8 cellular contexts compared by ENCODE assay signal in the genomic region with DNA sequence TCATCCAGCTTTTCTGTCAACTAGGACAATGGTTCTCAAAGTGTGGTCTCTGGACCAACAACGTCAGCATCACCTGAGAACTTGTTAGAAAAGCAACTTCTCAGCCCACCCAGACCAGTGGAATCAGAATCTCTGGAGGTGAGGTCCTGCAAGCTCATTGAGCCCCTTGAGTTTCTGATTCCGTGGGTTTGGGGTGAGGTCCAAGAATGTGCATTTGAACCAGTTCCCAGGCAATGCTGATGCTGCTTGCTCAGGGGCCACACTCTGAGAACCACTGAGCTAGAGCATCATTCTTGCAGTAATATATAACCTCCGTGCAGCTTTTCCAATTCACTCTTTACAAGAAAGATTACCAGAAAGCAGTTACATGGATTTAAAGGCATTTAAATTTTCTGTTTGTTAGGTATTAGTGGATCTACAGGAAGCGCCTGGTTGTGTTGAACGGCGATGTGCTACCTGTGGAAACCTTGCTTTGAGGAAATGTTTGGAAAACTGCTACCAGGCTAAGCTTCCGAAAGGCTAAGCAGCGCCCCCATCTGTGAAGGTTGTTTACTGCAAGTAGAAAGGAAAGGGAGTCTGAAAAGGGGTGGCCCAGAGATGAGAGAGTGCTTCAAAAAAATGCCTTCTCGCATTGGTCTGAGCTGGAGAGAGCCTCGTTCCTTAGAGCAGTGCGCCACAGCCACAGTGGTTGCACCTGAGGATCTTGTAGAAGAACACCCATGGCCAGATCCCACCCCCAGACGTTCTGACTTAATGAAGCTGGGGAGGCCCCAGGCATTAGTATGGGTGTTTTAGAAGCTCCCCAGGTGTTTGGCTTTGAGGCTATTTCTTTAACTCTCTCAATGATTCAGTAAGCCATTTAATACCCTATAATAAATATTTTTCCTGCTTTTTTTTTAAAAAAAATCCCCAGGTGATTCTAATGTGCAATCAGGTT. TPM values are rescaled to one million over a fixed set of nuclear protein-coding genes. Genes with fewer than 3 reads are reported as not detected.
DNase-seq lines count a peak whose midpoint lies in the region; ATAC-seq, FAIRE-seq and TF ChIP-seq lines count a peak whose summit lies in the region.

No MANE protein-coding gene starts in this region.

- H3K36me3 ChIP-seq in heart left ventricle, result peaks cover 2 to 47% (median 26%) of the 10 kb centered on the region in 9 donors

- H3K27ac Mint-ChIP-seq in activated CD4-positive, alpha-beta memory T cell treated with anti-CD3 and anti-CD28 coated beads for 36 hours, result no peak overlapping the region
- no peak overlapping the region for H3K27ac Mint-ChIP-seq in progenitor cell of endocrine pancreas

- H3K4me1 ChIP-seq in heart left ventricle, result peaks cover 3 to 54% (median 29%) of the 10 kb centered on the region in 12 donors

- DNase-seq in heart left ventricle (peak in 3 of 5 donors; percentile 41 to 43 (median 42)), left cardiac atrium (no peak), NCI-H146 treated with DMSO at 0.1 percent for 48 hours (lab: John Stamatoyannopoulos, UW; ENCODE audit: unreplicated experiment) (peak; percentile 4), fibroblast of villous mesenchyme (ENCODE audit: low read depth) (peak; percentile 48), progenitor cell of endocrine pancreas (ENCODE audit: low spot score, unreplicated experiment) (peak; percentile 55), GM19239 (ENCODE audit: insufficient read length, low spot score) (no peak)
- peak; percentile 53 for DNase-seq in activated CD4-positive, alpha-beta memory T cell treated with anti-CD3 and anti-CD28 coated beads for 36 hours

- H3K9me3 ChIP-seq in heart left ventricle, result no peaks in the 10 kb centered on the region

- WGBS in heart left ventricle, 4 donors, result 60 to 65% (median 63%) methylated on average over 12 of the region's 12 CpGs

- H3K27ac ChIP-seq in heart left ventricle, result no peak overlapping the region

- H3K27me3 Mint-ChIP-seq in activated CD4-positive, alpha-beta memory T cell treated with anti-CD3 and anti-CD28 coated beads for 36 hours, result no peaks in the 10 kb centered on the region
- no peaks in the 10 kb centered on the region for H3K27me3 Mint-ChIP-seq in progenitor cell of endocrine pancreas

- no peak for TF ChIP-seq POLR2A in heart left ventricle (IDR thresholded peaks at IDR 0.05)

- ATAC-seq in heart left ventricle, result no peak
- ATAC-seq in left cardiac atrium, result no peak
- no peak for ATAC-seq in GM21528 (IDR thresholded peaks at IDR 0.05; ENCODE audit: low FRiP score, unreplicated experiment)

- H3K36me3 Mint-ChIP-seq in activated CD4-positive, alpha-beta memory T cell treated with anti-CD3 and anti-CD28 coated beads for 36 hours, result peaks cover 5% of the 10 kb centered on the region
- peaks cover 2% of the 10 kb centered on the region for H3K36me3 Mint-ChIP-seq in progenitor cell of endocrine pancreas (ENCODE audit: insufficient read depth)

- no peaks in the 10 kb centered on the region for H3K27me3 ChIP-seq in heart left ventricle

- H3K4me1 Mint-ChIP-seq in activated CD4-positive, alpha-beta memory T cell treated with anti-CD3 and anti-CD28 coated beads for 36 hours (ENCODE audit: low read depth), result peaks cover 24% of the 10 kb centered on the region
- H3K4me1 Mint-ChIP-seq in progenitor cell of endocrine pancreas (ENCODE audit: low read depth), result peaks cover 20% of the 10 kb centered on the region

- POLR2A ChIA-PET in activated CD4-positive, alpha-beta memory T cell treated with anti-CD3 and anti-CD28 coated beads for 36 hours (lab: Charles Lee), result no interaction called here

- CTCF ChIA-PET in activated CD4-positive, alpha-beta memory T cell treated with anti-CD3 and anti-CD28 coated beads for 36 hours (lab: Charles Lee), result interaction anchor here (0.6 to 10.7 kb wide), 36 partner anchors 9 to 281 kb away, joined by 3 to 276 read pairs (median 4); a partner anchor contains a TSS

- intact Hi-C loops in heart left ventricle (cut with DNase I), result loop anchor here in 7 of 10 donors (5.0 to 10.0 kb wide), 5 partner anchors 34 to 277 kb away; a partner anchor contains a TSS
- intact Hi-C loops in left cardiac atrium (cut with DNase I), result no loop called here
- intact Hi-C loops in activated CD4-positive, alpha-beta memory T cell treated with anti-CD3 and anti-CD28 coated beads for 36 hours (cut with micrococcal nuclease), result no loop called here

- no peaks in the 10 kb centered on the region for H3K9me3 Mint-ChIP-seq in activated CD4-positive, alpha-beta memory T cell treated with anti-CD3 and anti-CD28 coated beads for 36 hours
- no peaks in the 10 kb centered on the region for H3K9me3 Mint-ChIP-seq in progenitor cell of endocrine pancreas (ENCODE audit: low read depth)

- no peak for FAIRE-seq in GM19239 (lab: Jason Lieb, UNC)

- H3K4me3 Mint-ChIP-seq in activated CD4-positive, alpha-beta memory T cell treated with anti-CD3 and anti-CD28 coated beads for 36 hours, result no peak overlapping the region
- no peak overlapping the region for H3K4me3 Mint-ChIP-seq in progenitor cell of endocrine pancreas (ENCODE audit: low read depth)

- no peak overlapping the region for H3K4me3 ChIP-seq in heart left ventricle
- no peak overlapping the region for H3K4me3 ChIP-seq in fibroblast of villous mesenchyme (ENCODE audit: low read depth, low read length)

- TF ChIP-seq CTCF in heart left ventricle (IDR thresholded peaks at IDR 0.05), result peak; percentile 39 to 72 (median 62)
- peak; percentile 91 for TF ChIP-seq CTCF in fibroblast of villous mesenchyme (IDR thresholded peaks at IDR 0.05; ENCODE audit: insufficient read depth, low read depth, low read length)
- peak; percentile 77 for TF ChIP-seq CTCF in progenitor cell of endocrine pancreas (IDR thresholded peaks at IDR 0.05; ENCODE audit: unreplicated experiment)

RNA-seq across cellular contexts. Expression of a gene that starts 50.0 kb away (rescaled TPM):
- total RNA-seq in heart left ventricle, result not detected
- polyA plus RNA-seq in heart left ventricle, result not detected
- total RNA-seq in left cardiac atrium, result not detected
- total RNA-seq in activated CD4-positive, alpha-beta memory T cell treated with anti-CD3 and anti-CD28 coated beads for 36 hours, result not detected
- total RNA-seq in fibroblast of villous mesenchyme, result not detected in 2 replicates
- total RNA-seq in progenitor cell of endocrine pancreas, result not detected in 2 replicates

Comparison
In these comparisons a context has a peak if more than half of its experiments do, and no peak if none do; other contexts are left out.
1. DNase-seq: peak in heart left ventricle (3 of 5), NCI-H146 treated with DMSO at 0.1 percent for 48 hours (single experiment), activated CD4-positive, alpha-beta memory T cell treated with anti-CD3 and anti-CD28 coated beads for 36 hours (single experiment), fibroblast of villous mesenchyme (single experiment) and progenitor cell of endocrine pancreas (single experiment); none in left cardiac atrium (single experiment) and GM19239 (single experiment).
2. intact Hi-C loops: an anchor here in heart left ventricle (5.0 to 10.0 kb wide); none called in left cardiac atrium and activated CD4-positive, alpha-beta memory T cell treated with anti-CD3 and anti-CD28 coated beads for 36 hours.
3. Peak in every context shown above with its lines, with median percentiles within 50 percentile points of each other: CTCF ChIP-seq.